ENCODE assay signal across 9 cellular contexts in the genomic region with DNA sequence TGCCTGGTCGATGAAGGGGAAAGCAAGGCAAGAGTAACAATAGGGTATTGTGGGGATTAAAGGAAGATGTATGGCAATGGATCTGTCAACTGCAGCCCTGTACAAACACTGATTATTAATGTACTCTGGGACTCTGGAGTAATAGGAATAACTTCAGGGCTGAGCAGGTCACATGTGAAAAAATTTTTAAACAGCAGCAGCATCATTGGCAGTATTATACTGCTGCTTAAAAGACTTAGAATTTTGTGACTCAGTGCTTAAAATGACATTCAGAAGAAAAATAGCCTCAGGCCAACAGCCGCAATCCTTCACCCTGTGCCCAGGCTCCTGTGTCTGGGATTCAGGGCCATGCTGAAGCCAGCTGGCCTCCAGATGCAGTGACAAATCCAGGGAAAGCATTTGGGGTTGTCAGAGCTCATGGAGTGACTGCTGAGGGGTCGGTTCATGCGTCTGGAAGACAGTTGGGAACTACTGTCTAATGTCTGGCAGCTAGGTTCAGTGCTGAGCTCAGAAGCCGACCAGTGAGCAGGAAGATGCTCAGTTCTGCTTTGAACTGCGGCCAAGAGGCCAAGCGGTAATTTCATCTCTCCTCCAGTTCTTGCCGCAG. TPM values are rescaled to one million over a fixed set of nuclear protein-coding genes. Genes with fewer than 3 reads are reported as not detected.
A peak's percentile ranks its signal among the peaks of the same experiment; 100 is the strongest.
DNase-seq lines count a peak whose midpoint lies in the region; ATAC-seq and TF ChIP-seq lines count a peak whose summit lies in the region.
"Had no signal": no experiment of that assay in that cellular context is flagged by ENCODE, and none has a peak within 500 bp of the region (broad histone marks: within the 10 kb centered on the region; RNA-seq: fewer than 3 reads in every experiment).

No MANE protein-coding gene starts in this region.

- peak; percentile 45 for ATAC-seq in esophagus mucosa
- ATAC-seq in aorta (ENCODE audit: low FRiP score), result peak; percentile 90
- ATAC-seq in GM21423 (IDR thresholded peaks at IDR 0.05; ENCODE audit: unreplicated experiment), result no peak

- in situ Hi-C loops in GM13976 (cut with MboI; ENCODE audit: low sequenced_read_pairs, unreplicated experiment), result no loop called here

- no peaks in the 10 kb centered on the region for H3K27me3 ChIP-seq in aorta (ENCODE audit: control insufficient read depth in 1 of 2, insufficient read depth in 2 of 2, low read length in 1 of 2)

- H3K36me3 ChIP-seq in mesodermal cell (ENCODE audit: control insufficient read depth, insufficient read depth, low read length), result no peaks in the 10 kb centered on the region
- H3K36me3 ChIP-seq in aorta (ENCODE audit: control insufficient read depth in 1 of 2, insufficient read depth in 2 of 2, low read length in 1 of 2), result no peaks in the 10 kb centered on the region

- CTCF ChIA-PET in activated naive CD4-positive, alpha-beta T cell treated with anti-CD3 and anti-CD28 coated beads for 36 hours (lab: Charles Lee), result interaction anchor here (0.5 to 0.6 kb wide), 2 partner anchors 36 to 108 kb away, joined by 3 read pairs; no protein-coding TSS in a partner anchor
- CTCF ChIA-PET in activated naive CD4-positive, alpha-beta T cell treated with anti-CD3 and anti-CD28 coated beads, Interleukin-2, amount 10 ng/mL, durations not matched to agents 7 days and 5 days (lab: Charles Lee), result no interaction called here

- WGBS in mesodermal cell (ENCODE audit: insufficient coverage in 2 of 2), 2 experiments, result 86 to 88% methylated on average over 7 of the region's 8 CpGs
- 2 to 9% methylated on average over 8 of the region's 8 CpGs for WGBS in aorta, 2 donors

- peak overlapping the region; percentile 81 for H3K27ac ChIP-seq in mesodermal cell (ENCODE audit: low read depth, low read length, severe bottlenecking)
- H3K27ac ChIP-seq in aorta (ENCODE audit: low read depth in 1 of 2, low read length in 2 of 2), result peak overlapping the region in 1 of 2 donors; percentile 77

- H3K4me1 ChIP-seq in mesodermal cell (ENCODE audit: control insufficient read depth, insufficient read depth, low read length, poor library complexity, severe bottlenecking) (peaks cover 51% of the 10 kb centered on the region), aorta (ENCODE audit: control insufficient read depth in 1 of 2, insufficient read depth in 2 of 2, low read length in 2 of 2) (peaks cover 0 to 7% of the 10 kb centered on the region in 2 donors)

- no peaks in the 10 kb centered on the region for H3K9me3 Mint-ChIP-seq in activated naive CD4-positive, alpha-beta T cell treated with anti-CD3 and anti-CD28 coated beads for 36 hours
- H3K9me3 Mint-ChIP-seq in activated naive CD4-positive, alpha-beta T cell treated with anti-CD3 and anti-CD28 coated beads, Interleukin-2, amount 10 ng/mL, durations not matched to agents 7 days and 5 days, result no peaks in the 10 kb centered on the region

- H3K4me3 Mint-ChIP-seq in activated naive CD4-positive, alpha-beta T cell treated with anti-CD3 and anti-CD28 coated beads for 36 hours, result no peak overlapping the region
- H3K4me3 Mint-ChIP-seq in activated naive CD4-positive, alpha-beta T cell treated with anti-CD3 and anti-CD28 coated beads, Interleukin-2, amount 10 ng/mL, durations not matched to agents 7 days and 5 days, result no peak overlapping the region

- peaks cover 41% of the 10 kb centered on the region for H3K4me1 Mint-ChIP-seq in activated naive CD4-positive, alpha-beta T cell treated with anti-CD3 and anti-CD28 coated beads for 36 hours (ENCODE audit: low read depth)
- peaks cover 5% of the 10 kb centered on the region for H3K4me1 Mint-ChIP-seq in activated naive CD4-positive, alpha-beta T cell treated with anti-CD3 and anti-CD28 coated beads, Interleukin-2, amount 10 ng/mL, durations not matched to agents 7 days and 5 days

- no peak overlapping the region for H3K4me3 ChIP-seq in mesodermal cell (ENCODE audit: extremely low read depth, insufficient read depth, low read length, poor library complexity, severe bottlenecking)
- H3K4me3 ChIP-seq in aorta (ENCODE audit: low read length in 2 of 2), result no peak overlapping the region

- peak overlapping the region; percentile 25 for H3K27ac Mint-ChIP-seq in activated naive CD4-positive, alpha-beta T cell treated with anti-CD3 and anti-CD28 coated beads for 36 hours
- no peak overlapping the region for H3K27ac Mint-ChIP-seq in activated naive CD4-positive, alpha-beta T cell treated with anti-CD3 and anti-CD28 coated beads, Interleukin-2, amount 10 ng/mL, durations not matched to agents 7 days and 5 days

- no peak for DNase-seq in activated naive CD4-positive, alpha-beta T cell treated with anti-CD3 and anti-CD28 coated beads for 36 hours
- DNase-seq in activated naive CD4-positive, alpha-beta T cell treated with anti-CD3 and anti-CD28 coated beads, Interleukin-2, amount 10 ng/mL, durations not matched to agents 7 days and 5 days, result no peak
- peak; percentile 77 to 80 for DNase-seq in aorta
- no peak for DNase-seq in 8988T
- DNase-seq in GM13976 (ENCODE audit: low spot score), result no peak
- DNase-seq: activated CD4-positive, alpha-beta T cell treated with anti-CD3 and anti-CD28 coated beads, Interleukin-2, amount 50 U/mL, for 4 hours had no signal

- TF ChIP-seq CTCF in GM13976 (IDR thresholded peaks at IDR 0.05; ENCODE audit: borderline replicate concordance, control extremely low read depth, extremely low read depth, insufficient read depth, missing control alignments), result no peak

- H3K9me3 ChIP-seq in mesodermal cell (ENCODE audit: control insufficient read depth, low read length), result no peaks in the 10 kb centered on the region
- no peaks in the 10 kb centered on the region for H3K9me3 ChIP-seq in aorta (ENCODE audit: control insufficient read depth, low read length)

- peaks cover 5% of the 10 kb centered on the region for H3K36me3 Mint-ChIP-seq in activated naive CD4-positive, alpha-beta T cell treated with anti-CD3 and anti-CD28 coated beads for 36 hours (ENCODE audit: low read depth)
- no peaks in the 10 kb centered on the region for H3K36me3 Mint-ChIP-seq in activated naive CD4-positive, alpha-beta T cell treated with anti-CD3 and anti-CD28 coated beads, Interleukin-2, amount 10 ng/mL, durations not matched to agents 7 days and 5 days

- intact Hi-C loops in activated naive CD4-positive, alpha-beta T cell treated with anti-CD3 and anti-CD28 coated beads for 36 hours (cut with micrococcal nuclease), result no loop called here
- intact Hi-C loops in aorta (cut with DNase I), result no loop called here

- H3K27me3 Mint-ChIP-seq in activated naive CD4-positive, alpha-beta T cell treated with anti-CD3 and anti-CD28 coated beads for 36 hours (ENCODE audit: low read depth), result no peaks in the 10 kb centered on the region
- no peaks in the 10 kb centered on the region for H3K27me3 Mint-ChIP-seq in activated naive CD4-positive, alpha-beta T cell treated with anti-CD3 and anti-CD28 coated beads, Interleukin-2, amount 10 ng/mL, durations not matched to agents 7 days and 5 days

RNA-seq across cellular contexts. Expression of a gene that starts 22.2 kb away (rescaled TPM):
- 10 to 100 TPM in 1 of 2 experiments, 1 to 10 TPM in 1; 9.2 to 10.6 TPM for total RNA-seq in activated naive CD4-positive, alpha-beta T cell treated with anti-CD3 and anti-CD28 coated beads for 36 hours
- total RNA-seq in esophagus mucosa, result 20.2 TPM
- 9.8 TPM for polyA plus RNA-seq in mesodermal cell (2013, experiment 1 of 2)
- polyA plus RNA-seq in mesodermal cell (2013, experiment 2 of 2), result 10.0 TPM
- total RNA-seq in aorta, result 10 to 100 TPM; 26.6 to 29.4 TPM
- polyA plus RNA-seq in aorta, result 10 to 100 TPM; 10.9 to 21.8 TPM

Comparison
In these comparisons a context has a peak if more than half of its experiments do, and no peak if none do; other contexts are left out.
1. DNase-seq: peak in aorta (2 of 2); none in activated naive CD4-positive, alpha-beta T cell treated with anti-CD3 and anti-CD28 coated beads for 36 hours (single experiment), activated naive CD4-positive, alpha-beta T cell treated with anti-CD3 and anti-CD28 coated beads, Interleukin-2, amount 10 ng/mL, durations not matched to agents 7 days and 5 days (single experiment), 8988T (single experiment) and GM13976 (single experiment).